Comparison of ENCODE assay signal across 2 cellular contexts in the genomic region with DNA sequence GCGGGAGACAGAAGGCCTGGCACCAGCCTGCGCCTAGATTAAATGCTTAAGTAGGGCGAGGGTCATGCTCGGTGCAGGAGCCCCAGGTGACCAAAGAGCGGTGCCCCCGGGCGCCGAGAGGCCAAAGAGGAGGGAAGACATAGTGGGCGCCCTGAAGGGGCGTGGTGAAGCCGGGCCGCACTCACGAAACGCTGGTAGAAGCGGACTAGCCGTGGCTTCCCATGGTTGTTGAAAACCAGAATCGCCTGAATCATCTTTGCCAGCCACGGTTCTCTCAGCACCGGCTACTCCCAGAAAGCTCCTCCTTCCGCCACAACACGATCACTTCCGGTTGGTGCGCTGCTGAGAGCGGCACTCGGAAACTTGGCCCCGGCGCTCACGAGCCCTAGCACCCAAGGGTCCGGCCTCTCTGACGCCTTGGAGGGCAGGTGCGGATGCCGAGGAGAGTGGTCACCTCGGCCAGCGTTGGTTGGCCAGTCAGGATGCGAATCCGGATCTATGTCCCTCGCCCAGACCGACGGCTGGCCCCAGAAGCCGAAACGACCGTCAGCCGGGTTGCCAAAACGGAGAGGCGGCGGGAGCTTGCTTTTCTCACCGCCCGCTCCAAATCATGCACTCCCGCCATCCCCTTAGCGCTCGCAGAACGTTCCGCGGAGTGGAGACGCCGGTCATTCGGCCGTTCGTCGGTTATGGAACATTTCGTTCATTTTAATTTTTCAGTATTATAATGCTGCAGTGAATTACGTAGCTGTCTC.
TF ChIP-seq lines count a peak whose summit lies in the region.

A gene (minus strand): TSS at position 299 of the 755 bp plus-strand sequence. CDS start 45 bp downstream, at position 254.

TF ChIP-seq in HEK293, 187 proteins besides CTCF, POLR2A, EP300 and RAD21 (continued from another document and continues in another):
- TF ChIP-seq, protein P1, sequence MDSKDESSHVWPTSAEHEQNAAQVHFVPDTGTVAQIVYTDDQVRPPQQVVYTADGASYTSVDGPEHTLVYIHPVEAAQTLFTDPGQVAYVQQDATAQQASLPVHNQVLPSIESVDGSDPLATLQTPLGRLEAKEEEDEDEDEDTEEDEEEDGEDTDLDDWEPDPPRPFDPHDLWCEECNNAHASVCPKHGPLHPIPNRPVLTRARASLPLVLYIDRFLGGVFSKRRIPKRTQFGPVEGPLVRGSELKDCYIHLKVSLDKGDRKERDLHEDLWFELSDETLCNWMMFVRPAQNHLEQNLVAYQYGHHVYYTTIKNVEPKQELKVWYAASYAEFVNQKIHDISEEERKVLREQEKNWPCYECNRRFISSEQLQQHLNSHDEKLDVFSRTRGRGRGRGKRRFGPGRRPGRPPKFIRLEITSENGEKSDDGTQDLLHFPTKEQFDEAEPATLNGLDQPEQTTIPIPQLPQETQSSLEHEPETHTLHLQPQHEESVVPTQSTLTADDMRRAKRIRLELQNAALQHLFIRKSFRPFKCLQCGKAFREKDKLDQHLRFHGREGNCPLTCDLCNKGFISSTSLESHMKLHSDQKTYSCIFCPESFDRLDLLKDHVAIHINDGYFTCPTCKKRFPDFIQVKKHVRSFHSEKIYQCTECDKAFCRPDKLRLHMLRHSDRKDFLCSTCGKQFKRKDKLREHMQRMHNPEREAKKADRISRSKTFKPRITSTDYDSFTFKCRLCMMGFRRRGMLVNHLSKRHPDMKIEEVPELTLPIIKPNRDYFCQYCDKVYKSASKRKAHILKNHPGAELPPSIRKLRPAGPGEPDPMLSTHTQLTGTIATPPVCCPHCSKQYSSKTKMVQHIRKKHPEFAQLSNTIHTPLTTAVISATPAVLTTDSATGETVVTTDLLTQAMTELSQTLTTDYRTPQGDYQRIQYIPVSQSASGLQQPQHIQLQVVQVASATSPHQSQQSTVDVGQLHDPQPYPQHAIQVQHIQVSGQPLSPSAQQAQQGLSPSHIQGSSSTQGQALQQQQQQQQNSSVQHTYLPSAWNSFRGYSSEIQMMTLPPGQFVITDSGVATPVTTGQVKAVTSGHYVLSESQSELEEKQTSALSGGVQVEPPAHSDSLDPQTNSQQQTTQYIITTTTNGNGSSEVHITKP (tag by site-specific recombination; IDR thresholded peaks at IDR 0.05): peak; percentile 76
- TF ChIP-seq ZNF174 (tag by site-specific recombination; IDR thresholded peaks at IDR 0.05): no peak
- TF ChIP-seq ZFP3 (tag by site-specific recombination; IDR thresholded peaks at IDR 0.05; ENCODE audit: low read depth): 0 out of 2 replicates have a peak, but pooled peaks have one; percentile 56
- TF ChIP-seq ZNF202 (tag by site-specific recombination; IDR thresholded peaks at IDR 0.05; ENCODE audit: borderline replicate concordance): no peak
- no peak for TF ChIP-seq ZNF248 (tag by site-specific recombination; IDR thresholded peaks at IDR 0.05)
- no peak for TF ChIP-seq ZNF292 (tag by site-specific recombination; IDR thresholded peaks at IDR 0.05; ENCODE audit: borderline replicate concordance, low read depth)
- TF ChIP-seq, protein P2, sequence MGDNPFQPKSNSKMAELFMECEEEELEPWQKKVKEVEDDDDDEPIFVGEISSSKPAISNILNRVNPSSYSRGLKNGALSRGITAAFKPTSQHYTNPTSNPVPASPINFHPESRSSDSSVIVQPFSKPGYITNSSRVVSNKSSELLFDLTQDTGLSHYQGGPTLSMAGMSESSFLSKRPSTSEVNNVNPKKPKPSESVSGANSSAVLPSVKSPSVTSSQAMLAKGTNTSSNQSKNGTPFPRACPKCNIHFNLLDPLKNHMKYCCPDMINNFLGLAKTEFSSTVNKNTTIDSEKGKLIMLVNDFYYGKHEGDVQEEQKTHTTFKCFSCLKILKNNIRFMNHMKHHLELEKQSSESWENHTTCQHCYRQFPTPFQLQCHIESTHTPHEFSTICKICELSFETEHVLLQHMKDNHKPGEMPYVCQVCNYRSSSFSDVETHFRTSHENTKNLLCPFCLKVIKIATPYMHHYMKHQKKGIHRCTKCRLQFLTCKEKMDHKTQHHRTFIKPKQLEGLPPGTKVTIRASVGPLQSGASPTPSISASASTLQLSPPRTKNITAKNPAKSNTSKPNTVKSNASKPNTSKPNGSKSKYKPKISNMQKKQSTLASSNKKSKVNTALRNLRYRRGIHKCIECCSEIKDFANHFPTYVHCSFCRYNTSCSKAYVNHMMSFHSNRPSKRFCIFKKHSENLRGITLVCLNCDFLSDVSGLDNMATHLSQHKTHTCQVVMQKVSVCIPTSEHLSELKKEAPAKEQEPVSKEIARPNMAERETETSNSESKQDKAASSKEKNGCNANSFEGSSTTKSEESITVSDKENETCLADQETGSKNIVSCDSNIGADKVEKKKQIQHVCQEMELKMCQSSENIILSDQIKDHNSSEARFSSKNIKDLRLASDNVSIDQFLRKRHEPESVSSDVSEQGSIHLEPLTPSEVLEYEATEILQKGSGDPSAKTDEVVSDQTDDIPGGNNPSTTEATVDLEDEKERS (tag by site-specific recombination; IDR thresholded peaks at IDR 0.05): 0 out of 2 replicates have a peak, but pooled peaks have one; percentile 67
- TF ChIP-seq, protein P3, sequence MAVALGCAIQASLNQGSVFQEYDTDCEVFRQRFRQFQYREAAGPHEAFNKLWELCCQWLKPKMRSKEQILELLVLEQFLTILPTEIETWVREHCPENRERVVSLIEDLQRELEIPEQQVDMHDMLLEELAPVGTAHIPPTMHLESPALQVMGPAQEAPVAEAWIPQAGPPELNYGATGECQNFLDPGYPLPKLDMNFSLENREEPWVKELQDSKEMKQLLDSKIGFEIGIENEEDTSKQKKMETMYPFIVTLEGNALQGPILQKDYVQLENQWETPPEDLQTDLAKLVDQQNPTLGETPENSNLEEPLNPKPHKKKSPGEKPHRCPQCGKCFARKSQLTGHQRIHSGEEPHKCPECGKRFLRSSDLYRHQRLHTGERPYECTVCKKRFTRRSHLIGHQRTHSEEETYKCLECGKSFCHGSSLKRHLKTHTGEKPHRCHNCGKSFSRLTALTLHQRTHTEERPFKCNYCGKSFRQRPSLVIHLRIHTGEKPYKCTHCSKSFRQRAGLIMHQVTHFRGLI (tag by site-specific recombination; IDR thresholded peaks at IDR 0.05): peak; percentile 57
- no peak for TF ChIP-seq ZNF571 (tag by site-specific recombination; IDR thresholded peaks at IDR 0.05)
- no peak for TF ChIP-seq EGR2 (tag by site-specific recombination; IDR thresholded peaks at IDR 0.05; ENCODE audit: low read depth)
- 0 out of 2 replicates have a peak, but pooled peaks have one; percentile 44 for TF ChIP-seq ZNF223 (tag by site-specific recombination; IDR thresholded peaks at IDR 0.05)
- peak; percentile 54; the same call in 1 of the 2 replicates for TF ChIP-seq KLF10 (tag by site-specific recombination; IDR thresholded peaks at IDR 0.05)
- TF ChIP-seq ZNF600 (tag by site-specific recombination; IDR thresholded peaks at IDR 0.05): peak; percentile 100
- TF ChIP-seq, protein P4, sequence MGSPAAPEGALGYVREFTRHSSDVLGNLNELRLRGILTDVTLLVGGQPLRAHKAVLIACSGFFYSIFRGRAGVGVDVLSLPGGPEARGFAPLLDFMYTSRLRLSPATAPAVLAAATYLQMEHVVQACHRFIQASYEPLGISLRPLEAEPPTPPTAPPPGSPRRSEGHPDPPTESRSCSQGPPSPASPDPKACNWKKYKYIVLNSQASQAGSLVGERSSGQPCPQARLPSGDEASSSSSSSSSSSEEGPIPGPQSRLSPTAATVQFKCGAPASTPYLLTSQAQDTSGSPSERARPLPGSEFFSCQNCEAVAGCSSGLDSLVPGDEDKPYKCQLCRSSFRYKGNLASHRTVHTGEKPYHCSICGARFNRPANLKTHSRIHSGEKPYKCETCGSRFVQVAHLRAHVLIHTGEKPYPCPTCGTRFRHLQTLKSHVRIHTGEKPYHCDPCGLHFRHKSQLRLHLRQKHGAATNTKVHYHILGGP (tag by site-specific recombination; IDR thresholded peaks at IDR 0.05): peak; percentile 62; the same call in 1 of the 2 replicates
- peak; percentile 58 for TF ChIP-seq ZNF341 (tag by site-specific recombination; IDR thresholded peaks at IDR 0.05; ENCODE audit: low read depth)

TF ChIP-seq in SK-N-SH, 30 proteins besides CTCF, POLR2A, EP300 and RAD21 (continued from another document):
- TF ChIP-seq, protein P5, sequence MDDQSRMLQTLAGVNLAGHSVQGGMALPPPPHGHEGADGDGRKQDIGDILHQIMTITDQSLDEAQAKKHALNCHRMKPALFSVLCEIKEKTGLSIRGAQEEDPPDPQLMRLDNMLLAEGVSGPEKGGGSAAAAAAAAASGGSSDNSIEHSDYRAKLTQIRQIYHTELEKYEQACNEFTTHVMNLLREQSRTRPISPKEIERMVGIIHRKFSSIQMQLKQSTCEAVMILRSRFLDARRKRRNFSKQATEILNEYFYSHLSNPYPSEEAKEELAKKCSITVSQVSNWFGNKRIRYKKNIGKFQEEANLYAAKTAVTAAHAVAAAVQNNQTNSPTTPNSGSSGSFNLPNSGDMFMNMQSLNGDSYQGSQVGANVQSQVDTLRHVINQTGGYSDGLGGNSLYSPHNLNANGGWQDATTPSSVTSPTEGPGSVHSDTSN (IDR thresholded peaks at IDR 0.05): peak; percentile 31; the same call in 1 of the 2 replicates
- TF ChIP-seq GABPA (IDR thresholded peaks at IDR 0.05; ENCODE audit: low read depth) (peak; percentile 97), YY1 (IDR thresholded peaks at IDR 0.05; ENCODE audit: low read depth) (peak; percentile 79)
